ENCODE assay signal across 17 cellular contexts in the genomic region with DNA sequence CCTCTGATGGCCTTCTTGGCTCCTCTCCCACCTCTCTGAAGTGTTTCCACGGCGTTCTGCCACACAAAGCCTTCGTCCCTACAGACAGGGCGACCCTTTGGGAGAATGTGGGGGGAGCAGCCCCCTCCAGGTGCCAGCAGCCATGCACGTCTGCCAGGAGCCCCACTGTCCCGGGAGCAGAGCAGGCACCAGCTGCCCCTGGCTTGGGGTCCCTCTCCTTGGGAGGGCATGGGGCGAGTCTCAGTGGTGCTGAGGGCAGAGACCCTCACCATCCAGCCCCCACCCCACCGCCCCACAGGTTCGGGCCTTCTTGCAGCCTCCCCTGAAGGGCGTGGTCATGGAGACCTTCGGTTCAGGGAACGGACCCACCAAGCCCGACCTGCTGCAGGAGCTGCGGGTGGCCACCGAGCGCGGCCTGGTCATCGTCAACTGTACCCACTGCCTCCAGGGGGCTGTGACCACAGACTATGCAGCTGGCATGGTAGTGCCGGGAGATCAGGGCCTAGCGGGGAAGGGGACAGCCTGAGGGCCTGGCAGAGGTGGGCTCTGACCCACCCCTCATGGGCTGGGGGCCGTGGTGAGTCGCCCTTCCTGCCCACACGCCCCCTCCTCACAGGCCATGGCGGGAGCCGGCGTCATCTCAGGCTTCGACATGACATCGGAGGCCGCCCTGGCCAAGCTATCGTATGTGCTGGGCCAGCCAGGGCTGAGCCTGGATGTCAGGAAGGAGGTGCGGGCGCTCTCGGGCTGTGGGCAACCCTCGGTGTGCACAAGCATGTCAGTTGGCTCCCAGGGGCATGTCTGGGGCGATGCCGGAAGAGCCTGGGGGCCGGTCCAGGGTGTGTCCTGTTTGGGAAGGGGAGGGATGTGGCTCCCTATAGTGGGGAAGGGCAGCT. TPM values are rescaled to one million over a fixed set of nuclear protein-coding genes. Genes with fewer than 3 reads are reported as not detected.
DNase-seq lines count a peak whose midpoint lies in the region; ATAC-seq and TF ChIP-seq lines count a peak whose summit lies in the region.
"Had no signal": no experiment of that assay in that cellular context is flagged by ENCODE, and none has a peak within 500 bp of the region (broad histone marks: within the 10 kb centered on the region; RNA-seq: fewer than 3 reads in every experiment).

No MANE protein-coding gene starts in this region.

- H3K9me3 ChIP-seq in BLaER1 treated with 17β-estradiol and CSF1 and Interleukin-3, amounts not matched to agents 10 nM and 100 nM (replicated peaks in 1 of 11): no peaks in the 10 kb centered on the region
- H3K9me3 ChIP-seq in heart left ventricle: no peaks in the 10 kb centered on the region
- H3K9me3 ChIP-seq in ovary: no peaks in the 10 kb centered on the region
- H3K9me3 ChIP-seq: tibial artery had no signal

- intact Hi-C loops in heart left ventricle (cut with DNase I): no loop called here
- intact Hi-C loops in ovary (cut with DNase I): no loop called here

- peak overlapping the region in 10 of 11 experiments; percentile 11 to 70 (median 40); a peak in 17 of 22 replicates for H3K9ac ChIP-seq in BLaER1 treated with 17β-estradiol and CSF1 and Interleukin-3, amounts not matched to agents 10 nM and 100 nM

- peak overlapping the region; percentile 34 to 98 (median 81) for H3K4me2 ChIP-seq in BLaER1 treated with 17β-estradiol and CSF1 and Interleukin-3, amounts not matched to agents 10 nM and 100 nM
- H3K4me2 ChIP-seq: hepatocyte, neural progenitor cell had no signal

- TF ChIP-seq POLR2A in heart left ventricle (IDR thresholded peaks at IDR 0.05) (no peak), ovary (IDR thresholded peaks at IDR 0.05) (no peak)

- H4K20me1 ChIP-seq in BLaER1 treated with 17β-estradiol and CSF1 and Interleukin-3, amounts not matched to agents 10 nM and 100 nM: peaks cover 0 to 23% (median 0%) of the 10 kb centered on the region in 11 experiments; a peak in 1 of 22 replicates

- H3K27me3 ChIP-seq in BLaER1 treated with 17β-estradiol and CSF1 and Interleukin-3, amounts not matched to agents 10 nM and 100 nM: peaks cover 0 to 14% (median 0%) of the 10 kb centered on the region in 11 experiments; a peak in 4 of 22 replicates
- H3K27me3 ChIP-seq in heart left ventricle (peaks cover 0 to 13% (median 0%) of the 10 kb centered on the region in 9 donors), ovary (no peaks in the 10 kb centered on the region)
- H3K27me3 ChIP-seq: hepatocyte, neural progenitor cell had no signal

- DNase-seq in NCI-H1092 (lab: John Stamatoyannopoulos, UW): peak; percentile 43
- peak in 3 of 5 donors; percentile 22 to 49 (median 23) for DNase-seq in heart left ventricle
- peak in 4 of 5 donors; percentile 16 to 48 (median 20) for DNase-seq in ovary
- no peak for DNase-seq in HEK293T (ENCODE audit: extremely low spot score)
- DNase-seq: activated CD4-positive, alpha-beta T cell treated with anti-CD3 and anti-CD28 coated beads, Interleukin-2, amount 50 U/mL, for 1 hour; activated naive CD4-positive, alpha-beta T cell treated with Interleukin-2 at 50 U/mL for 16 hours; midbrain; NCI-H2029; NCI-H510A had no signal

- peak overlapping the region in 1 of 10 experiments; percentile 28; a peak in 2 of 20 replicates for H3K4me3 ChIP-seq in BLaER1 treated with 17β-estradiol and CSF1 and Interleukin-3, amounts not matched to agents 10 nM and 100 nM
- H3K4me3 ChIP-seq in heart left ventricle: no peak overlapping the region
- no peak overlapping the region for H3K4me3 ChIP-seq in ovary
- H3K4me3 ChIP-seq: hepatocyte, neural progenitor cell, tibial artery had no signal

- CTCF ChIA-PET in HEK293T (lab: Yijun Ruan, JAX): no interaction called here

- ATAC-seq in heart left ventricle (no peak), GM18858 (IDR thresholded peaks at IDR 0.05; ENCODE audit: unreplicated experiment) (no peak), GM18873 (IDR thresholded peaks at IDR 0.05; ENCODE audit: low FRiP score, unreplicated experiment) (no peak)
- ATAC-seq: stimulated activated memory B cell treated with anti-CD40 and anti-IgM and Interleukin-4, amounts not matched to agents 10 μg/mL and 1 μg/mL and 100 μg/mL, for 72 hours had no signal

- peaks cover 25 to 83% (median 75%) of the 10 kb centered on the region in 10 experiments; a peak in 19 of 20 replicates for H3K4me1 ChIP-seq in BLaER1 treated with 17β-estradiol and CSF1 and Interleukin-3, amounts not matched to agents 10 nM and 100 nM
- H3K4me1 ChIP-seq in heart left ventricle (no peaks in the 10 kb centered on the region), ovary (ENCODE audit: insufficient read depth) (no peaks in the 10 kb centered on the region)

- no peaks in the 10 kb centered on the region for H3K36me3 ChIP-seq in BLaER1 treated with 17β-estradiol and CSF1 and Interleukin-3, amounts not matched to agents 10 nM and 100 nM
- no peaks in the 10 kb centered on the region for H3K36me3 ChIP-seq in heart left ventricle
- H3K36me3 ChIP-seq in ovary: no peaks in the 10 kb centered on the region
- H3K36me3 ChIP-seq: neural progenitor cell, tibial artery had no signal

- POLR2A ChIA-PET in HEK293T (lab: Yijun Ruan, JAX): no interaction called here

- no peak for TF ChIP-seq CTCF in heart left ventricle (IDR thresholded peaks at IDR 0.05)
- TF ChIP-seq CTCF in ovary (IDR thresholded peaks at IDR 0.05): no peak

- 47 to 72% (median 63%) methylated on average over 16 to 37 of the region's 37 CpGs for WGBS in heart left ventricle, 4 donors
- 73 to 76% (median 74%) methylated on average over 24 to 37 of the region's 37 CpGs for WGBS in ovary, 3 donors

- peak overlapping the region in 9 of 11 experiments; percentile 43 to 72 (median 56); a peak in 17 of 22 replicates for H3K27ac ChIP-seq in BLaER1 treated with 17β-estradiol and CSF1 and Interleukin-3, amounts not matched to agents 10 nM and 100 nM
- H3K27ac ChIP-seq in heart left ventricle (no peak overlapping the region), ovary (no peak overlapping the region)
- H3K27ac ChIP-seq: hepatocyte, neural progenitor cell, tibial artery had no signal

- no peak for TF ChIP-seq EP300 in ovary (IDR thresholded peaks at IDR 0.05)

TF ChIP-seq in HEK293T, 16 proteins besides CTCF, POLR2A, EP300 and RAD21:
- TF ChIP-seq FOXK2 (IDR thresholded peaks at IDR 0.05) (no peak), CTBP1 (IDR thresholded peaks at IDR 0.05; ENCODE audit: borderline replicate concordance) (no peak), SP1 (IDR thresholded peaks at IDR 0.05) (no peak), LEF1 (IDR thresholded peaks at IDR 0.05; ENCODE audit: borderline replicate concordance) (no peak), L3MBTL2 (conservative IDR thresholded peaks at IDR 0.05) (no peak), ELF4 (IDR thresholded peaks at IDR 0.05) (no peak), ZNF384 (IDR thresholded peaks at IDR 0.05) (no peak), ARNT (IDR thresholded peaks at IDR 0.05) (no peak), FOXM1 (IDR thresholded peaks at IDR 0.05; ENCODE audit: borderline replicate concordance) (no peak), HDGF (IDR thresholded peaks at IDR 0.05; ENCODE audit: borderline replicate concordance) (no peak), NFRKB (IDR thresholded peaks at IDR 0.05) (no peak)

RNA-seq across cellular contexts. Expression of a gene that starts 18.8 kb away (rescaled TPM):
- total RNA-seq in heart left ventricle: 10 to 100 TPM in 7 of 9 donors, 1 to 10 TPM in 2; 6.0 to 54.6 (median 16.3) TPM
- 10 to 100 TPM in 1 of 2 donors, 1 to 10 TPM in 1; 3.2 to 16.3 TPM for polyA plus RNA-seq in heart left ventricle
- total RNA-seq in ovary: 10 to 100 TPM; 10.5 to 28.8 (median 19.8) TPM
- polyA plus RNA-seq in ovary: 10 to 100 TPM in 1 of 2 donors, under 1 TPM in 1; 0.45 to 11.0 TPM
- total RNA-seq: kidney epithelial cell had no signal

RNA-seq across cellular contexts. Expression of a gene that starts 34.1 kb away (rescaled TPM):
- total RNA-seq in heart left ventricle (10 to 100 TPM in 2 of 9 donors, 1 to 10 TPM in 7; 4.9 to 12.6 (median 7.8) TPM), ovary (10 to 100 TPM in 3 of 7 donors, 1 to 10 TPM in 4; 1.4 to 16.8 (median 6.4) TPM)
- polyA plus RNA-seq in heart left ventricle (1 to 10 TPM; 5.0 to 8.0 TPM), ovary (1 to 10 TPM in 1 of 2 donors, under 1 TPM in 1; 0.32 to 5.3 TPM)

Comparison
In these comparisons a context has a peak if more than half of its experiments do, and no peak if none do; other contexts are left out.
1. H3K27ac ChIP-seq: peak in BLaER1 treated with 17β-estradiol and CSF1 and Interleukin-3, amounts not matched to agents 10 nM and 100 nM (9 of 11); none in heart left ventricle (0 of 12) and ovary (0 of 2).